ENCODE assay signal across 8 cellular contexts in the genomic region with DNA sequence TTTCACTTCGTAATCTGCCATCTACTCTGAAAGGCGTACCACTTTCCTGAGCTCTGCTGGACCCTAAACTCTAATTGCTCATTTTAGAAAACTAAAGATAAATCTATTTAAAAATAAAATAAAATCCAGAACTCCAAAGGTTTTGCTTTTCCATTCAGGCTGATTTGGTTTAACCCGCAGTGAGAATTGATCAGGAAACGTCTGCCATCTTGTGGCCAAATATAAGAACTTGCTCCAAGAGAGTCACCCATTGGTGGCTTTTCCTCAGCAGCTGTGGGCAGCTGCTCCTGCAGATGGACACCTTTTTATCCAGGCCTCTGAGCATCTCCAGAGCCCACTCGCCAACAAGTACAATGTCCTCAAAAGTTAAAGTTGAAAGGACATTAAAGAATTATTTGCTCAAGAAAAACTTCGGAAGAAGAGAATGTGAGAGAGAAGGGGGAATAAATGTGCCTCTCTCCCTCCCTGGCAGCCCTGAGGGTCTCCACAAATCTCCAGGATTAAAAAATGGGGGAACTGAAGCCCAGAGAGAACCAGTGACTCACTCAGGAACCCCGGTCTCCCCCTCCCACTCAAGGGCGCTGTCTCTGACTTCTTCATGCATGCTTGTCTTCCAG. TPM values are rescaled to one million over a fixed set of nuclear protein-coding genes. Genes with fewer than 3 reads are reported as not detected.
DNase-seq lines count a peak whose midpoint lies in the region; ATAC-seq, FAIRE-seq and TF ChIP-seq lines count a peak whose summit lies in the region.

No MANE protein-coding gene starts in this region.

- H3K56ac ChIP-seq in H1 (replicated peaks; ENCODE audit: insufficient read length, low read depth, low read length): no peak overlapping the region

- H2BK5ac ChIP-seq in H1 (ENCODE audit: low read depth, low read length): no peak overlapping the region

- H3K27ac ChIP-seq in H1 (ENCODE audit: low read depth, low read length): no peak overlapping the region

- POLR2A ChIA-PET in HEK293T (lab: Yijun Ruan, JAX): no interaction called here
- POLR2A ChIA-PET in H1 (lab: Charles Lee; ENCODE audit: partially characterized antibody): interaction anchor here (0.6 kb wide), 1 partner anchor 51 kb away, joined by 3 read pairs; no protein-coding TSS in a partner anchor

- H3K4me3 Mint-ChIP-seq in memory B cell: no peak overlapping the region

- H2BK15ac ChIP-seq in H1 (ENCODE audit: low read length): no peak overlapping the region

- H3K14ac ChIP-seq in H1 (ENCODE audit: insufficient read length): no peak overlapping the region

- no peak overlapping the region for H2BK20ac ChIP-seq in H1 (ENCODE audit: low read length)

- no peaks in the 10 kb centered on the region for H3K79me2 ChIP-seq in H1 (ENCODE audit: control insufficient read depth in 1 of 2, insufficient read depth in 2 of 2, low read length in 2 of 2)

- H3K79me1 ChIP-seq in H1 (ENCODE audit: low read depth, low read length): no peaks in the 10 kb centered on the region

- TF ChIP-seq EP300 in H1 (IDR thresholded peaks at IDR 0.05; ENCODE audit: borderline replicate concordance in 1 of 2, low read depth in 2 of 2, low read length in 2 of 2): no peak

- H3K36me3 ChIP-seq in H1 (ENCODE audit: control insufficient read depth in 2 of 4, insufficient read depth in 4 of 4, low read length in 3 of 4): no peaks in the 10 kb centered on the region

- peak; percentile 84 to 90 for TF ChIP-seq RAD21 in H1 (IDR thresholded peaks at IDR 0.05 in 1 of 2, conservative IDR thresholded peaks at IDR 0.05 in 1 of 2; ENCODE audit: low read depth in 2 of 2, low read length in 2 of 2)

- H3K9me3 ChIP-seq in H1 (ENCODE audit: insufficient read depth in 2 of 2, low read depth in 1 of 2, low read length in 1 of 2): no peaks in the 10 kb centered on the region

- peaks cover 2% of the 10 kb centered on the region for H3K4me1 Mint-ChIP-seq in memory B cell

- no peak overlapping the region for H4K91ac ChIP-seq in H1 (replicated peaks; ENCODE audit: insufficient read length, low read length)

- H4K20me1 ChIP-seq in H1 (replicated peaks in 1 of 2; ENCODE audit: control insufficient read depth in 1 of 2, insufficient read depth in 2 of 2, low read length in 2 of 2): no peaks in the 10 kb centered on the region

- H2AK5ac ChIP-seq in H1 (ENCODE audit: low read depth, low read length): no peak overlapping the region

- H3K4ac ChIP-seq in H1 (replicated peaks; ENCODE audit: insufficient read length, low read depth, low read length): no peak overlapping the region

- H3K27ac Mint-ChIP-seq in memory B cell: no peak overlapping the region

- no peak overlapping the region for H3K4me3 ChIP-seq in H1 (ENCODE audit: extremely low read depth in 1 of 4, insufficient read depth in 2 of 4, low read depth in 3 of 4, low read length in 4 of 4)

- no peak overlapping the region for H3K4me2 ChIP-seq in H1 (ENCODE audit: insufficient read depth in 1 of 2, low read depth in 2 of 2, low read length in 2 of 2)

- TF ChIP-seq POLR2A in H1 (IDR thresholded peaks at IDR 0.05; ENCODE audit: control extremely low read depth in 1 of 2, low read depth in 2 of 2, low read length in 2 of 2): no peak

- no peaks in the 10 kb centered on the region for H3K4me1 ChIP-seq in H1 (replicated peaks in 1 of 4; ENCODE audit: control insufficient read depth in 3 of 4, insufficient read depth in 4 of 4, low read length in 3 of 4)

- DNase-seq in stimulated activated CD4-positive, alpha-beta T cell treated with anti-CD3 and anti-CD28 coated beads, Interleukin-15, amount 100 ng/mL, for 24 hours: peak; percentile 36
- no peak for DNase-seq in stimulated activated CD4-positive, alpha-beta T cell treated with anti-CD3 and anti-CD28 coated beads, Interleukin-4, amount 100 ng/mL, for 4 hours
- DNase-seq in HEK293T (ENCODE audit: extremely low spot score): peak; percentile 86
- peak; percentile 82 for DNase-seq in NCI-H1092 treated with DMSO at 0.1 percent for 48 hours (lab: John Stamatoyannopoulos, UW)
- DNase-seq in H1 (ENCODE audit: low read depth in 1 of 2, low spot score in 2 of 2): no peak
- no peak for DNase-seq in memory B cell (ENCODE audit: low spot score in 2 of 2)

- H4K8ac ChIP-seq in H1 (ENCODE audit: extremely low read depth, insufficient read depth, low read length): no peak overlapping the region

- H2BK12ac ChIP-seq in H1 (ENCODE audit: low read depth, low read length): no peak overlapping the region

- no peaks in the 10 kb centered on the region for H3K36me3 Mint-ChIP-seq in memory B cell

- no peak overlapping the region for H3K23ac ChIP-seq in H1 (ENCODE audit: insufficient read length)

- ATAC-seq in SK-N-SH treated with all-trans-retinoic acid at 6 μM for 48 hours (peak; percentile 95), memory B cell (ENCODE audit: low read depth) (peak; percentile 59), GM21515 (IDR thresholded peaks at IDR 0.05; ENCODE audit: unreplicated experiment) (no peak)

- WGBS in H1 (ENCODE audit: extremely low coverage in 1 of 2, insufficient coverage in 1 of 2, insufficient read length in 1 of 2, insufficient replicate concordance in 2 of 2, low coverage in 1 of 2, low lambda C conversion rate in 2 of 2, missing lambda C conversion rate in 1 of 2), 2 experiments: 34% methylated on average over 8 of the region's 8 CpGs; no CpG with 5 or more reads in 1 of the 2 experiments

- CTCF ChIA-PET in HEK293T (lab: Yijun Ruan, JAX): interaction anchor here (0.6 to 1.0 kb wide), 6 partner anchors 11 to 815 kb away, joined by 3 to 4 read pairs (median 4); no protein-coding TSS in a partner anchor
- CTCF ChIA-PET in H1 (lab: Charles Lee; ENCODE audit: partially characterized antibody): interaction anchor here (0.8 to 6.8 kb wide), 32 partner anchors 13 to 1216 kb away, joined by 3 to 81 read pairs (median 4); no protein-coding TSS in a partner anchor

- no peak overlapping the region for H3K18ac ChIP-seq in H1 (ENCODE audit: extremely low read depth, low read length)

- no peaks in the 10 kb centered on the region for H3K27me3 ChIP-seq in H1 (replicated peaks in 1 of 4; ENCODE audit: control insufficient read depth in 3 of 4, extremely low read depth in 1 of 4, insufficient read depth in 3 of 4, low read length in 3 of 4)

- FAIRE-seq in H1 (lab: Jason Lieb, UNC): peak; percentile 84

- H2AFZ ChIP-seq in H1 (ENCODE audit: low read length): no peak overlapping the region

- TF ChIP-seq CTCF in H1 (IDR thresholded peaks at IDR 0.05; ENCODE audit: control extremely low read depth in 1 of 3, insufficient read depth in 1 of 3, low read depth in 1 of 3, low read length in 3 of 3): peak; percentile 25 to 75 (median 69)

- H3K9ac ChIP-seq in H1 (replicated peaks in 1 of 4; ENCODE audit: extremely low read depth in 1 of 4, low read depth in 3 of 4, low read length in 3 of 4): no peak overlapping the region

- no peaks in the 10 kb centered on the region for H3K9me3 Mint-ChIP-seq in memory B cell

- no peaks in the 10 kb centered on the region for H3K23me2 ChIP-seq in H1 (ENCODE audit: low read depth, low read length)

- peaks cover 13% of the 10 kb centered on the region for H3K27me3 Mint-ChIP-seq in memory B cell

- no peak overlapping the region for H2BK120ac ChIP-seq in H1 (replicated peaks; ENCODE audit: low read depth, low read length)

- no peak overlapping the region for H4K5ac ChIP-seq in H1 (ENCODE audit: insufficient read length, low read depth, low read length)

TF ChIP-seq in HEK293T, 16 proteins besides CTCF, POLR2A, EP300 and RAD21 (continues in another document):
- TF ChIP-seq FOXM1 (IDR thresholded peaks at IDR 0.05; ENCODE audit: borderline replicate concordance) (no peak), NFRKB (IDR thresholded peaks at IDR 0.05) (no peak), ELF4 (IDR thresholded peaks at IDR 0.05) (no peak), FOXA1 (IDR thresholded peaks at IDR 0.05) (no peak), L3MBTL2 (conservative IDR thresholded peaks at IDR 0.05) (no peak), LEF1 (IDR thresholded peaks at IDR 0.05; ENCODE audit: borderline replicate concordance) (no peak), SP1 (IDR thresholded peaks at IDR 0.05) (no peak)

TF ChIP-seq in SK-N-SH treated with all-trans-retinoic acid at 6 μM for 48 hours, 23 proteins besides CTCF, POLR2A, EP300 and RAD21 (continues in another document):
- no peak for TF ChIP-seq RARB (CRISPR knock-in tag; IDR thresholded peaks at IDR 0.05)

TF ChIP-seq in H1, 55 proteins besides CTCF, POLR2A, EP300 and RAD21 (continues in another document):
- TF ChIP-seq YY1 (IDR thresholded peaks at IDR 0.05; ENCODE audit: low read depth, low read length) (no peak), NANOG (IDR thresholded peaks at IDR 0.05; ENCODE audit: insufficient read depth, low read depth, low read length, poor library complexity, severe bottlenecking) (no peak), BRCA1 (IDR thresholded peaks at IDR 0.05; ENCODE audit: low read depth, low read length) (no peak), TCF12 (IDR thresholded peaks at IDR 0.05; ENCODE audit: low read depth, low read length) (no peak), POLR2AphosphoS5 (IDR thresholded peaks at IDR 0.05; ENCODE audit: low read depth, low read length) (no peak), KDM5A (IDR thresholded peaks at IDR 0.05; ENCODE audit: low read length) (no peak)
- TF ChIP-seq, protein P1, sequence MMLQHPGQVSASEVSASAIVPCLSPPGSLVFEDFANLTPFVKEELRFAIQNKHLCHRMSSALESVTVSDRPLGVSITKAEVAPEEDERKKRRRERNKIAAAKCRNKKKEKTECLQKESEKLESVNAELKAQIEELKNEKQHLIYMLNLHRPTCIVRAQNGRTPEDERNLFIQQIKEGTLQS (IDR thresholded peaks at IDR 0.05; ENCODE audit: insufficient read depth, low read depth, low read length): no peak

RNA-seq across cellular contexts. Expression of a gene that starts 4.1 kb away (rescaled TPM):
- 0.20 TPM in 1 of 2 replicates, not detected in the other for total RNA-seq in H1 (2021; fragmentation: NEBNext Ultra II Directional; extraction: Animal tissue kit (Norgen Biotek cat#: 25700))
- 0.11 TPM in 2 replicates for polyA plus RNA-seq in H1 (2011; rRNA removed)
- polyA plus RNA-seq in H1 (2011; cell fraction: cytosol; rRNA removed): 0.10 TPM
- polyA plus RNA-seq in H1 (2011; cell fraction: nucleus; rRNA removed): 0.23 TPM
- polyA plus RNA-seq in H1 (2012, experiment 1 of 2): 0.05 TPM in 1 of 4 replicates, not detected in the others
- polyA plus RNA-seq in H1 (2012, experiment 2 of 2): 0.08 TPM
- under 0.01 TPM for polyA plus RNA-seq in H1 (2013, experiment 1 of 2)
- polyA plus RNA-seq in H1 (2013, experiment 2 of 2): 0.06 TPM
- 0.38 and 0.54 TPM in 2 replicates for polyA minus RNA-seq in H1 (2011; rRNA and poly(A)+ RNA removed)
- polyA minus RNA-seq in H1 (2011; cell fraction: cytosol; rRNA and poly(A)+ RNA removed): 0.66 TPM
- polyA minus RNA-seq in H1 (2011; cell fraction: nucleus; rRNA and poly(A)+ RNA removed): 1.1 TPM

RNA-seq across cellular contexts. Expression of a gene that starts 20.3 kb away (rescaled TPM):
- total RNA-seq in H1 (2021; fragmentation: NEBNext Ultra II Directional; extraction: Animal tissue kit (Norgen Biotek cat#: 25700)): 46.2 and 46.5 TPM in 2 replicates
- polyA plus RNA-seq in H1 (2011; rRNA removed): 35.2 and 45.6 TPM in 2 replicates
- polyA plus RNA-seq in H1 (2011; cell fraction: cytosol; rRNA removed): 45.9 TPM
- 27.8 TPM for polyA plus RNA-seq in H1 (2011; cell fraction: nucleus; rRNA removed)
- polyA plus RNA-seq in H1 (2012, experiment 1 of 2): 42.8 to 50.7 TPM (median 47.9 TPM) in 4 replicates
- 36.7 TPM for polyA plus RNA-seq in H1 (2012, experiment 2 of 2)
- polyA plus RNA-seq in H1 (2013, experiment 1 of 2): 33.0 TPM
- 31.8 TPM for polyA plus RNA-seq in H1 (2013, experiment 2 of 2)
- 45.7 and 49.4 TPM in 2 replicates for polyA minus RNA-seq in H1 (2011; rRNA and poly(A)+ RNA removed)
- 24.5 TPM for polyA minus RNA-seq in H1 (2011; cell fraction: cytosol; rRNA and poly(A)+ RNA removed)
- 21.2 TPM for polyA minus RNA-seq in H1 (2011; cell fraction: nucleus; rRNA and poly(A)+ RNA removed)

Comparison
In these comparisons a context has a peak if more than half of its experiments do, and no peak if none do; other contexts are left out.
1. DNase-seq: peak in stimulated activated CD4-positive, alpha-beta T cell treated with anti-CD3 and anti-CD28 coated beads, Interleukin-15, amount 100 ng/mL, for 24 hours (single experiment), HEK293T (single experiment) and NCI-H1092 treated with DMSO at 0.1 percent for 48 hours (single experiment); none in stimulated activated CD4-positive, alpha-beta T cell treated with anti-CD3 and anti-CD28 coated beads, Interleukin-4, amount 100 ng/mL, for 4 hours (0 of 2), H1 (0 of 2) and memory B cell (0 of 2).